Comparison of ENCODE assay signal across 20 cellular contexts in genomic region chr2:112159454-112159921, GRCh38. TPM values are rescaled to one million over a fixed set of nuclear protein-coding genes. Genes with fewer than 3 reads are reported as not detected.
DNase-seq lines count a peak whose midpoint lies in the region; ATAC-seq and TF ChIP-seq lines count a peak whose summit lies in the region.
"Had no signal": no experiment of that assay in that cellular context is flagged by ENCODE, and none has a peak within 500 bp of the region (broad histone marks: within the 10 kb centered on the region; RNA-seq: fewer than 3 reads in every experiment).

No MANE protein-coding gene starts in this region.

- no peaks in the 10 kb centered on the region for H3K27me3 ChIP-seq in SU-DHL-6 (ENCODE audit: low read length)
- H3K27me3 ChIP-seq: upper lobe of left lung had no signal

- no peaks in the 10 kb centered on the region for H3K27me3 Mint-ChIP-seq in activated CD8-positive, alpha-beta memory T cell treated with anti-CD3 and anti-CD28 coated beads, Interleukin-2, amount 10 ng/mL, durations not matched to agents 7 days and 5 days
- H3K27me3 Mint-ChIP-seq: central memory CD8-positive, alpha-beta T cell; natural killer cell treated with Interleukin-12 subunit alpha and Interleukin-12 subunit beta and Interleukin-15 and Interleukin-18, amount 100 ng/mL, for 72 hours; stimulated activated naive CD8-positive, alpha-beta T cell treated with anti-CD3 and anti-CD28 coated beads, Interleukin-15, amount 100 ng/mL, for 72 hours had no signal

- no peak for ATAC-seq in activated CD8-positive, alpha-beta memory T cell treated with anti-CD3 and anti-CD28 coated beads, Interleukin-2, amount 10 ng/mL, durations not matched to agents 7 days and 5 days
- ATAC-seq in HG02852 (IDR thresholded peaks at IDR 0.05; ENCODE audit: unreplicated experiment): no peak
- ATAC-seq: natural killer cell treated with Interleukin-12 subunit alpha and Interleukin-12 subunit beta and Interleukin-15 and Interleukin-18, amount 100 ng/mL, for 72 hours; stimulated activated naive CD8-positive, alpha-beta T cell treated with anti-CD3 and anti-CD28 coated beads, Interleukin-15, amount 100 ng/mL, for 72 hours; T-helper 17 cell had no signal

- H3K79me2 ChIP-seq in SU-DHL-6 (ENCODE audit: insufficient read depth, low read length): no peaks in the 10 kb centered on the region

- no peak for TF ChIP-seq CTCF in GM12864 (IDR thresholded peaks at IDR 0.05; ENCODE audit: low read depth, low read length, missing control alignments)
- TF ChIP-seq CTCF in GM20000 (IDR thresholded peaks at IDR 0.05; ENCODE audit: extremely low read depth, missing control alignments): no peak
- TF ChIP-seq CTCF in SU-DHL-6 (IDR thresholded peaks at IDR 0.05; ENCODE audit: insufficient read depth, low read length, poor library complexity, severe bottlenecking): no peak

- DNase-seq in GM12864 (ENCODE audit: low read depth) (peak; percentile 30), GM20000 (ENCODE audit: low spot score) (peak; percentile 80), posterior vena cava (ENCODE audit: low spot score) (peak; percentile 78), MV-4-11 (lab: John Stamatoyannopoulos, UW) (no peak), NCI-H187 treated with DMSO at 0.1 percent for 48 hours (lab: John Stamatoyannopoulos, UW) (no peak)
- no peak for DNase-seq in activated CD8-positive, alpha-beta memory T cell treated with anti-CD3 and anti-CD28 coated beads, Interleukin-2, amount 10 ng/mL, durations not matched to agents 7 days and 5 days
- DNase-seq: activated gamma-delta T cell treated with Interleukin-2 at 50 U/mL for 16 hours; anterior cingulate cortex; C1 segment of cervical spinal cord; effector CD8-positive, alpha-beta T cell; NCI-H2107; psoas muscle; stimulated activated CD4-positive, alpha-beta T cell treated with anti-CD3 and anti-CD28 coated beads, Interleukin-15, amount 100 ng/mL, for 24 hours; stimulated activated naive CD8-positive, alpha-beta T cell treated with anti-CD3 and anti-CD28 coated beads, Interleukin-15, amount 100 ng/mL, for 72 hours; T-helper 17 cell had no signal

- no peak overlapping the region for H3K27ac Mint-ChIP-seq in activated CD8-positive, alpha-beta memory T cell treated with anti-CD3 and anti-CD28 coated beads, Interleukin-2, amount 10 ng/mL, durations not matched to agents 7 days and 5 days
- H3K27ac Mint-ChIP-seq: natural killer cell treated with Interleukin-12 subunit alpha and Interleukin-12 subunit beta and Interleukin-15 and Interleukin-18, amount 100 ng/mL, for 72 hours; stimulated activated naive CD8-positive, alpha-beta T cell treated with anti-CD3 and anti-CD28 coated beads, Interleukin-15, amount 100 ng/mL, for 72 hours; T-helper 17 cell had no signal

- peaks cover 5% of the 10 kb centered on the region for H3F3A ChIP-seq in SU-DHL-6 (ENCODE audit: insufficient read depth)

- intact Hi-C loops in posterior vena cava (cut with DNase I): no loop called here

- H4K20me1 ChIP-seq in SU-DHL-6 (ENCODE audit: low read depth, low read length): no peaks in the 10 kb centered on the region

- CTCF ChIA-PET in activated CD8-positive, alpha-beta memory T cell treated with anti-CD3 and anti-CD28 coated beads, Interleukin-2, amount 10 ng/mL, durations not matched to agents 7 days and 5 days (lab: Charles Lee): no interaction called here

- peak overlapping the region; percentile 14; the same call in 1 of the 2 replicates for H3K9ac ChIP-seq in SU-DHL-6 (ENCODE audit: low read length)

- H3K9me2 ChIP-seq in SU-DHL-6 (replicated peaks; ENCODE audit: insufficient read depth, low read length): no peaks in the 10 kb centered on the region

- H3K4me3 Mint-ChIP-seq in activated CD8-positive, alpha-beta memory T cell treated with anti-CD3 and anti-CD28 coated beads, Interleukin-2, amount 10 ng/mL, durations not matched to agents 7 days and 5 days: no peak overlapping the region
- H3K4me3 Mint-ChIP-seq: central memory CD8-positive, alpha-beta T cell; natural killer cell treated with Interleukin-12 subunit alpha and Interleukin-12 subunit beta and Interleukin-15 and Interleukin-18, amount 100 ng/mL, for 72 hours; stimulated activated naive CD8-positive, alpha-beta T cell treated with anti-CD3 and anti-CD28 coated beads, Interleukin-15, amount 100 ng/mL, for 72 hours; T-helper 17 cell had no signal

- H3K9me3 ChIP-seq in SU-DHL-6 (ENCODE audit: insufficient read depth, low read length): no peaks in the 10 kb centered on the region
- H3K9me3 ChIP-seq: psoas muscle, upper lobe of left lung had no signal

- H3K4me2 ChIP-seq in SU-DHL-6 (ENCODE audit: low read depth, low read length, poor library complexity, severe bottlenecking): peak overlapping the region; percentile 51

- H3K4me3 ChIP-seq in GM12864 (ENCODE audit: low read depth, low read length): peak overlapping the region; percentile 38
- peak overlapping the region; percentile 13 for H3K4me3 ChIP-seq in SU-DHL-6 (ENCODE audit: insufficient read depth, low read length, poor library complexity, severe bottlenecking)
- H3K4me3 ChIP-seq: psoas muscle, upper lobe of left lung had no signal

- H3K36me3 ChIP-seq in SU-DHL-6 (ENCODE audit: low read length): no peaks in the 10 kb centered on the region
- H3K36me3 ChIP-seq: upper lobe of left lung had no signal

- no peaks in the 10 kb centered on the region for H3K9me3 Mint-ChIP-seq in activated CD8-positive, alpha-beta memory T cell treated with anti-CD3 and anti-CD28 coated beads, Interleukin-2, amount 10 ng/mL, durations not matched to agents 7 days and 5 days (ENCODE audit: low read depth)
- H3K9me3 Mint-ChIP-seq: central memory CD8-positive, alpha-beta T cell; natural killer cell treated with Interleukin-12 subunit alpha and Interleukin-12 subunit beta and Interleukin-15 and Interleukin-18, amount 100 ng/mL, for 72 hours; stimulated activated naive CD8-positive, alpha-beta T cell treated with anti-CD3 and anti-CD28 coated beads, Interleukin-15, amount 100 ng/mL, for 72 hours had no signal

- H3K4me1 Mint-ChIP-seq in activated CD8-positive, alpha-beta memory T cell treated with anti-CD3 and anti-CD28 coated beads, Interleukin-2, amount 10 ng/mL, durations not matched to agents 7 days and 5 days: peaks cover 29% of the 10 kb centered on the region

- no peaks in the 10 kb centered on the region for H3K36me3 Mint-ChIP-seq in activated CD8-positive, alpha-beta memory T cell treated with anti-CD3 and anti-CD28 coated beads, Interleukin-2, amount 10 ng/mL, durations not matched to agents 7 days and 5 days
- H3K36me3 Mint-ChIP-seq: natural killer cell treated with Interleukin-12 subunit alpha and Interleukin-12 subunit beta and Interleukin-15 and Interleukin-18, amount 100 ng/mL, for 72 hours had no signal

- peak overlapping the region; percentile 65 for H2AFZ ChIP-seq in SU-DHL-6 (ENCODE audit: low read depth, low read length, severe bottlenecking)

- peak overlapping the region; percentile 67 for H3K27ac ChIP-seq in SU-DHL-6 (ENCODE audit: low read depth, low read length)
- H3K27ac ChIP-seq: psoas muscle, upper lobe of left lung had no signal

RNA-seq across cellular contexts. Expression of gene FBLN7, which starts 21.3 kb away (rescaled TPM):
- total RNA-seq in posterior vena cava: 10 to 100 TPM; 14.6 to 15.4 TPM
- under 1 TPM; 0.26 to 0.63 TPM for total RNA-seq in activated CD8-positive, alpha-beta memory T cell treated with anti-CD3 and anti-CD28 coated beads, Interleukin-2, amount 10 ng/mL, durations not matched to agents 7 days and 5 days

Comparison
In these comparisons a context has a peak if more than half of its experiments do, and no peak if none do; other contexts are left out.
1. DNase-seq: peak in GM12864 (single experiment), GM20000 (single experiment) and posterior vena cava (single experiment); none in activated CD8-positive, alpha-beta memory T cell treated with anti-CD3 and anti-CD28 coated beads, Interleukin-2, amount 10 ng/mL, durations not matched to agents 7 days and 5 days (single experiment), MV-4-11 (single experiment) and NCI-H187 treated with DMSO at 0.1 percent for 48 hours (single experiment).
2. RNA of gene FBLN7, which starts 21.3 kb away (total RNA-seq): 14.6 to 15.4 TPM in posterior vena cava; 0.26 to 0.63 TPM in activated CD8-positive, alpha-beta memory T cell treated with anti-CD3 and anti-CD28 coated beads, Interleukin-2, amount 10 ng/mL, durations not matched to agents 7 days and 5 days; every median in the first group is over 4 times any median in the second.